ENCODE assay signal across 32 cellular contexts in the genomic region with DNA sequence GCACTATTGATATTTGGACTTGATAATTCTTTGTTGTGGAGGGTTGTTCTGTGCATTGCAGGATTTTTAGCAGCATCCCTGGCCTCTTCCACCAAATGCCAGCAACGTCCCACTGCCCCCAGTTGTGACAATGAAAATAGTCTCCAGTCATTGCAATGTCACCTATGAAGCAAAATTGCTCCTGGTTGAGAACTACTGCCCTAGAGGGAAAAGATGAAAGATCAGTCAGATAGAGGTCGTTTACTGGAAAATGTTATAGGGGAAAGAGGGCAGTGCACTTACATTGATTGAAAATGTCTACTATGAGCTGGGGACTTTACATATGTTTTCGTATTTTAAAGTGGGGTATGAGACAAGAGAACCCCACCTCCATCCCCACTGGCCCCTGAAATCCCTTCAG.
"Had no signal": no experiment of that assay in that cellular context is flagged by ENCODE, and none has a peak within 500 bp of the region (broad histone marks: within the 10 kb centered on the region; RNA-seq: fewer than 3 reads in every experiment).

No MANE protein-coding gene starts in this region.

- DNase-seq: Karpas-422, Kasumi-1, MG63, MM.1S, MV-4-11, NCI-H1048, NCI-H1092, NCI-H1092 treated with DMSO at 0.1 percent for 48 hours, NCI-H1105, NCI-H1105 treated with DMSO at 0.1 percent for 48 hours, NCI-H1417, NCI-H1417 treated with DMSO at 0.1 percent for 48 hours, NCI-H1436, NCI-H1436 treated with DMSO at 0.1 percent for 48 hours, NCI-H1694, NCI-H1694 treated with DMSO at 0.1 percent for 48 hours, NCI-H187, NCI-H187 treated with DMSO at 0.1 percent for 48 hours, NCI-H1930, NCI-H2029, NCI-H2029 treated with DMSO at 0.1 percent for 48 hours, NCI-H2081, NCI-H2081 treated with DMSO at 0.1 percent for 48 hours, NCI-H2107, NCI-H2171, NCI-H2171 treated with DMSO at 0.1 percent for 48 hours, NCI-H2227 treated with DMSO at 0.1 percent for 48 hours, NCI-H226, NCI-H345, NCI-H446 treated with DMSO at 0.1 percent for 48 hours, NCI-H510A, NCI-H510A treated with DMSO at 0.1 percent for 48 hours had no signal

- H3K36me3 ChIP-seq: MG63 had no signal

- H3K4me3 ChIP-seq: MG63 had no signal

- H3K9me3 ChIP-seq: MG63 had no signal
